ENCODE assay signal across 17 cellular contexts in genomic region chr3:105661461-105661860, GRCh38.
DNase-seq lines count a peak whose midpoint lies in the region; TF ChIP-seq lines count a peak whose summit lies in the region.
"Had no signal": no experiment of that assay in that cellular context is flagged by ENCODE, and none has a peak within 500 bp of the region (broad histone marks: within the 10 kb centered on the region; RNA-seq: fewer than 3 reads in every experiment).

No MANE protein-coding gene starts in this region.

- H3K4me1 ChIP-seq in GM23248 (ENCODE audit: insufficient read depth) (peaks cover 32% of the 10 kb centered on the region), skeletal muscle satellite cell (ENCODE audit: control insufficient read depth, insufficient read depth, low read length) (peaks cover 33% of the 10 kb centered on the region), spleen (no peaks in the 10 kb centered on the region)

- H3K4me2 ChIP-seq in GM23248 (ENCODE audit: unreplicated experiment) (no peak overlapping the region), skeletal muscle satellite cell (ENCODE audit: low read length) (peak overlapping the region; percentile 70)
- H3K4me2 ChIP-seq: BLaER1 treated with 17β-estradiol and CSF1 and Interleukin-3, amounts not matched to agents 10 nM and 100 nM; GM23338 had no signal

- no peak for TF ChIP-seq CTCF in spleen (IDR thresholded peaks at IDR 0.05 in 8 of 11, conservative IDR thresholded peaks at IDR 0.05 in 3 of 11)

- H3K9me2 ChIP-seq in GM23248 (ENCODE audit: insufficient read depth) = no peaks in the 10 kb centered on the region

- H4K20me1 ChIP-seq in GM23248 (ENCODE audit: insufficient read depth) = no peaks in the 10 kb centered on the region
- H4K20me1 ChIP-seq: BLaER1 treated with 17β-estradiol and CSF1 and Interleukin-3, amounts not matched to agents 10 nM and 100 nM had no signal

- 96 to 98% methylated on average over 3 of the region's 3 CpGs for WGBS in GM23248 (ENCODE audit: low coverage in 1 of 2, low lambda C conversion rate in 2 of 2, missing lambda C conversion rate in 2 of 2), 2 experiments
- 96 to 99% (median 97%) methylated on average over 3 of the region's 3 CpGs for WGBS in spleen, 5 donors

- H3K27ac ChIP-seq in GM23248 = 0 out of 2 replicates have a peak overlapping the region, but pooled peaks have one; percentile 34
- no peak overlapping the region for H3K27ac ChIP-seq in spleen
- H3K27ac ChIP-seq: BLaER1 treated with 17β-estradiol and CSF1 and Interleukin-3, amounts not matched to agents 10 nM and 100 nM; HL-60 had no signal

- H3K36me3 ChIP-seq in GM23248 (ENCODE audit: low read depth) (peaks cover 59% of the 10 kb centered on the region), skeletal muscle satellite cell (ENCODE audit: insufficient read depth, low read length) (peaks cover 33% of the 10 kb centered on the region), spleen (peaks cover 0 to 93% (median 29%) of the 10 kb centered on the region in 6 donors)

- H3K4me3 ChIP-seq in GM23248 (no peak overlapping the region), skeletal muscle satellite cell (ENCODE audit: low read length) (peak overlapping the region; percentile 36), spleen (no peak overlapping the region)
- H3K4me3 ChIP-seq: BLaER1 treated with 17β-estradiol and CSF1 and Interleukin-3, amounts not matched to agents 10 nM and 100 nM; GM12878; GM23338 had no signal

- DNase-seq in GM23248 (no peak), NCI-H146 treated with DMSO at 0.1 percent for 48 hours (lab: John Stamatoyannopoulos, UW; ENCODE audit: unreplicated experiment) (peak; percentile 41), myocyte (ENCODE audit: low read depth) (peak; percentile 64), spleen (no peak), LoVo (ENCODE audit: low spot score) (no peak), middle frontal gyrus (ENCODE audit: extremely low spot score, low spot score) (no peak)
- DNase-seq: 8988T; Calu3; CD8-positive, alpha-beta T cell; DMS79 treated with DMSO at 0.1 percent for 48 hours; HCEC 1CT; IMR-90 had no signal

- peaks cover 12% of the 10 kb centered on the region for H3K79me2 ChIP-seq in GM23248 (ENCODE audit: insufficient read depth)

- TF ChIP-seq POLR2A in spleen (IDR thresholded peaks at IDR 0.05) = no peak

- H3K27me3 ChIP-seq in GM23248 (replicated peaks; ENCODE audit: insufficient read depth) = no peaks in the 10 kb centered on the region
- H3K27me3 ChIP-seq in skeletal muscle satellite cell (ENCODE audit: control insufficient read depth, insufficient read depth, low read length) = no peaks in the 10 kb centered on the region
- no peaks in the 10 kb centered on the region for H3K27me3 ChIP-seq in spleen (replicated peaks in 1 of 7)
- H3K27me3 ChIP-seq: BLaER1 treated with 17β-estradiol and CSF1 and Interleukin-3, amounts not matched to agents 10 nM and 100 nM had no signal

- in situ Hi-C loops in GM23248 (cut with MboI) = no loop called here

- peaks cover 59% of the 10 kb centered on the region for H3F3A ChIP-seq in GM23248 (ENCODE audit: insufficient read depth)

- H3K9me3 ChIP-seq in GM23248 (ENCODE audit: low read depth) = no peaks in the 10 kb centered on the region
- H3K9me3 ChIP-seq in skeletal muscle satellite cell (replicated peaks; ENCODE audit: low read length) = peaks cover 5% of the 10 kb centered on the region
- no peaks in the 10 kb centered on the region for H3K9me3 ChIP-seq in spleen
- H3K9me3 ChIP-seq: BLaER1 treated with 17β-estradiol and CSF1 and Interleukin-3, amounts not matched to agents 10 nM and 100 nM had no signal

- no peak overlapping the region for H2AFZ ChIP-seq in GM23248
- H2AFZ ChIP-seq: GM23338 had no signal

- intact Hi-C loops in spleen (cut with DNase I; ENCODE audit: low total_unique reads) = no loop called here

- H3K9ac ChIP-seq in GM23248 (no peak overlapping the region), skeletal muscle satellite cell (ENCODE audit: low read depth, low read length) (peak overlapping the region; percentile 70)
- H3K9ac ChIP-seq: BLaER1 treated with 17β-estradiol and CSF1 and Interleukin-3, amounts not matched to agents 10 nM and 100 nM had no signal

Comparison
In these comparisons a context has a peak if more than half of its experiments do, and no peak if none do; other contexts are left out.
1. DNase-seq: peak in NCI-H146 treated with DMSO at 0.1 percent for 48 hours (single experiment) and myocyte (single experiment); none in GM23248 (single experiment), spleen (single experiment), LoVo (single experiment) and middle frontal gyrus (single experiment).